In the genomic region with DNA sequence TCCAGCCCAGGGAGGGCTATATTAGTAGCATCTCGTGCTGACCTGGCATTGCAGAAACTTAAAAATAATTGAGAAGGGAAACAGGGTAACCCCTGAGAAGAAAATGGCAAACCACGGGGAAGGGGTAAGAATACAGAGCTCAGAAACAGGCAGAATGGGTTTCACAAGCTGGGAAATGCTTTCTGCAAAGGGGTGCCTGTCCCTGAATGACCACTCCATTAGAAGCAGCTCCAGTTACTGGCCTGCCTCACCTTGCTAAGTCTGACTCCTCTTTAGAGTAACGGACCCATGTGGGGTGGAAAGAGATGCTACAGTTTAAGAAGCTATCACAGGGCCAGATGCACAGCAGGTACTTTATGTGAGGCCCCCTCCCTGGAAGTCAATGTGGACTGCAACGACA, we compare ENCODE assay signal across 14 cellular contexts. TPM values are rescaled to one million over a fixed set of nuclear protein-coding genes. Genes with fewer than 3 reads are reported as not detected.
DNase-seq lines count a peak whose midpoint lies in the region; ATAC-seq and TF ChIP-seq lines count a peak whose summit lies in the region.
"Had no signal": no experiment of that assay in that cellular context is flagged by ENCODE, and none has a peak within 500 bp of the region (broad histone marks: within the 10 kb centered on the region; RNA-seq: fewer than 3 reads in every experiment).

No MANE protein-coding gene starts in this region.

- peaks cover 65% of the 10 kb centered on the region for H3K36me3 Mint-ChIP-seq in activated naive CD4-positive, alpha-beta T cell treated with anti-CD3 and anti-CD28 coated beads, Interleukin-2, amount 10 ng/mL, durations not matched to agents 7 days and 5 days
- peaks cover 62 to 65% of the 10 kb centered on the region in 2 donors for H3K36me3 Mint-ChIP-seq in activated naive CD4-positive, alpha-beta T cell treated with anti-CD3 and anti-CD28 coated beads, Interleukin-2, amount 50 U/mL, for 72 hours

- no peak overlapping the region for H2BK120ac ChIP-seq in mesenchymal stem cell (ENCODE audit: low read depth, low read length)

- H3K4me3 ChIP-seq in mesenchymal stem cell (ENCODE audit: insufficient read depth in 1 of 2, low read depth in 1 of 2, low read length in 2 of 2) (peak overlapping the region in 1 of 2 experiments; percentile 97), tibial artery (peak overlapping the region; percentile 7 to 86)
- H3K4me3 ChIP-seq: testis had no signal

- no peak overlapping the region for H3K23ac ChIP-seq in mesenchymal stem cell (ENCODE audit: low read length in 2 of 2)

- no peaks in the 10 kb centered on the region for H3K27me3 ChIP-seq in mesenchymal stem cell (ENCODE audit: control insufficient read depth in 1 of 2, insufficient read depth in 1 of 2, low read length in 2 of 2)
- H3K27me3 ChIP-seq in tibial artery = no peaks in the 10 kb centered on the region
- H3K27me3 ChIP-seq: BLaER1, testis had no signal

- H3K14ac ChIP-seq in mesenchymal stem cell (ENCODE audit: low read length in 2 of 2) = no peak overlapping the region

- H2AK5ac ChIP-seq in mesenchymal stem cell (ENCODE audit: low read length, severe bottlenecking) = no peak overlapping the region

- H3K9ac ChIP-seq in mesenchymal stem cell (ENCODE audit: low read length) = peak overlapping the region; percentile 97

- CTCF ChIA-PET in activated naive CD4-positive, alpha-beta T cell treated with anti-CD3 and anti-CD28 coated beads, Interleukin-2, amount 10 ng/mL, durations not matched to agents 7 days and 5 days (lab: Charles Lee) = interaction anchor here (0.8 to 1.4 kb wide), 3 partner anchors 9 to 49 kb away, joined by 3 to 4 read pairs (median 3); no protein-coding TSS in a partner anchor

- H2BK5ac ChIP-seq in mesenchymal stem cell (ENCODE audit: low read depth, low read length, poor library complexity, severe bottlenecking) = no peak overlapping the region

- TF ChIP-seq CTCF in tibial artery (IDR thresholded peaks at IDR 0.05) = no peak

- H3K4me3 Mint-ChIP-seq in activated naive CD4-positive, alpha-beta T cell treated with anti-CD3 and anti-CD28 coated beads, Interleukin-2, amount 10 ng/mL, durations not matched to agents 7 days and 5 days = peak overlapping the region; percentile 95

- peaks cover 2% of the 10 kb centered on the region for H3K79me1 ChIP-seq in mesenchymal stem cell (replicated peaks; ENCODE audit: low read length, poor library complexity, severe bottlenecking)

- H3K4ac ChIP-seq in mesenchymal stem cell (ENCODE audit: low read depth in 1 of 2, low read length in 2 of 2) = no peak overlapping the region

- H3K27ac ChIP-seq in mesenchymal stem cell (ENCODE audit: low read length, poor library complexity, severe bottlenecking) (no peak overlapping the region), tibial artery (peak overlapping the region; percentile 95 to 96)
- H3K27ac ChIP-seq: BLaER1, testis had no signal

- no peak overlapping the region for H2AFZ ChIP-seq in mesenchymal stem cell (ENCODE audit: low read depth, low read length)

- H3K9me3 Mint-ChIP-seq in activated naive CD4-positive, alpha-beta T cell treated with anti-CD3 and anti-CD28 coated beads, Interleukin-2, amount 10 ng/mL, durations not matched to agents 7 days and 5 days = no peaks in the 10 kb centered on the region
- no peaks in the 10 kb centered on the region for H3K9me3 Mint-ChIP-seq in activated naive CD4-positive, alpha-beta T cell treated with anti-CD3 and anti-CD28 coated beads, Interleukin-2, amount 50 U/mL, for 72 hours

- H3K4me1 ChIP-seq in mesenchymal stem cell (ENCODE audit: control insufficient read depth, insufficient read depth, low read depth, low read length) = peaks cover 34% of the 10 kb centered on the region
- peaks cover 0 to 79% (median 74%) of the 10 kb centered on the region in 4 donors for H3K4me1 ChIP-seq in tibial artery

- peaks cover 85% of the 10 kb centered on the region for H3K4me1 Mint-ChIP-seq in activated naive CD4-positive, alpha-beta T cell treated with anti-CD3 and anti-CD28 coated beads, Interleukin-2, amount 10 ng/mL, durations not matched to agents 7 days and 5 days

- peaks cover 58 to 67% of the 10 kb centered on the region in 2 experiments for H3K36me3 ChIP-seq in mesenchymal stem cell (ENCODE audit: control insufficient read depth in 1 of 2, insufficient read depth in 2 of 2, low read depth in 1 of 2, low read length in 2 of 2)
- peaks cover 43 to 62% (median 59%) of the 10 kb centered on the region in 3 donors for H3K36me3 ChIP-seq in tibial artery

- no peak overlapping the region for H4K8ac ChIP-seq in mesenchymal stem cell (ENCODE audit: low read length)

- no peak overlapping the region for H3K27ac Mint-ChIP-seq in activated naive CD4-positive, alpha-beta T cell treated with anti-CD3 and anti-CD28 coated beads, Interleukin-2, amount 10 ng/mL, durations not matched to agents 7 days and 5 days
- H3K27ac Mint-ChIP-seq in activated naive CD4-positive, alpha-beta T cell treated with anti-CD3 and anti-CD28 coated beads, Interleukin-2, amount 50 U/mL, for 72 hours = peak overlapping the region; percentile 92 to 100

- H3K27me3 Mint-ChIP-seq in activated naive CD4-positive, alpha-beta T cell treated with anti-CD3 and anti-CD28 coated beads, Interleukin-2, amount 10 ng/mL, durations not matched to agents 7 days and 5 days = no peaks in the 10 kb centered on the region

- ATAC-seq in activated naive CD4-positive, alpha-beta T cell treated with anti-CD3 and anti-CD28 coated beads, Interleukin-2, amount 50 U/mL, for 72 hours = no peak
- ATAC-seq: SK-N-SH treated with all-trans-retinoic acid at 6 μM for 48 hours had no signal

- H4K91ac ChIP-seq in mesenchymal stem cell (ENCODE audit: low read length) = no peak overlapping the region

- WGBS in mesenchymal stem cell = 100% methylated on average over 4 of the region's 4 CpGs

- peak overlapping the region; percentile 30 for H3K4me2 ChIP-seq in mesenchymal stem cell (ENCODE audit: low read length, poor library complexity, severe bottlenecking)

- H3K18ac ChIP-seq in mesenchymal stem cell (ENCODE audit: low read depth in 1 of 2, low read length in 2 of 2) = no peak overlapping the region

- H2BK12ac ChIP-seq in mesenchymal stem cell (ENCODE audit: low read length in 2 of 2) = no peak overlapping the region

- intact Hi-C loops in tibial artery (cut with DNase I; ENCODE audit: low total_unique reads) = no loop called here

- H2BK15ac ChIP-seq in mesenchymal stem cell (ENCODE audit: low read depth, poor library complexity, severe bottlenecking) = no peak overlapping the region

- H3K9me3 ChIP-seq in mesenchymal stem cell (ENCODE audit: control insufficient read depth, low read length) (no peaks in the 10 kb centered on the region), tibial artery (no peaks in the 10 kb centered on the region)
- H3K9me3 ChIP-seq: BLaER1, testis had no signal

- no peak for DNase-seq in activated naive CD4-positive, alpha-beta T cell treated with anti-CD3 and anti-CD28 coated beads, Interleukin-2, amount 10 ng/mL, durations not matched to agents 7 days and 5 days
- DNase-seq in activated naive CD4-positive, alpha-beta T cell treated with Interleukin-2 at 50 U/mL for 16 hours = no peak
- no peak for DNase-seq in activated naive CD4-positive, alpha-beta T cell treated with anti-CD3 and anti-CD28 coated beads, Interleukin-2, amount 50 U/mL, for 72 hours (ENCODE audit: low spot score in 2 of 2)
- DNase-seq in mesenchymal stem cell = no peak
- DNase-seq in tibial artery = no peak
- DNase-seq in kidney tubule cell (ENCODE audit: low spot score) = no peak
- DNase-seq in OCI-M1 (lab: John Stamatoyannopoulos, UW) = no peak
- DNase-seq in NCI-H69 (lab: John Stamatoyannopoulos, UW) = no peak
- DNase-seq: MV-4-11; NCI-H82; stimulated activated CD4-positive, alpha-beta T cell treated with anti-CD3 and anti-CD28 coated beads, Interleukin-2, amount 100 ng/mL, for 24 hours; testis had no signal

RNA-seq across cellular contexts. Expression of gene WDR1, which starts 2.5 kb away (rescaled TPM):
- 100 to 1,000 TPM; 382 to 520 TPM for total RNA-seq in activated naive CD4-positive, alpha-beta T cell treated with anti-CD3 and anti-CD28 coated beads, Interleukin-2, amount 50 U/mL, for 72 hours
- 208 TPM for polyA plus RNA-seq in mesenchymal stem cell (2013, experiment 1 of 2)
- 215 TPM for polyA plus RNA-seq in mesenchymal stem cell (2013, experiment 2 of 2)
